In genomic region chr2:156380117-156380645, GRCh38 we compare ENCODE assay signal across 10 cellular contexts. TPM values are rescaled to one million over a fixed set of nuclear protein-coding genes. Genes with fewer than 3 reads are reported as not detected.
DNase-seq lines count a peak whose midpoint lies in the region; ATAC-seq and TF ChIP-seq lines count a peak whose summit lies in the region.
"Had no signal": no experiment of that assay in that cellular context is flagged by ENCODE, and none has a peak within 500 bp of the region (broad histone marks: within the 10 kb centered on the region; RNA-seq: fewer than 3 reads in every experiment).

No MANE protein-coding gene starts in this region.

- TF ChIP-seq CTCF in retinal pigment epithelial cell (conservative IDR thresholded peaks at IDR 0.05; ENCODE audit: low read depth, low read length): no peak
- no peak for TF ChIP-seq CTCF in body of pancreas (IDR thresholded peaks at IDR 0.05)

- ATAC-seq in HG02759 (IDR thresholded peaks at IDR 0.05; ENCODE audit: unreplicated experiment): peak; percentile 88
- peak; percentile 84 for ATAC-seq in HG03575 (IDR thresholded peaks at IDR 0.05; ENCODE audit: extremely low read depth, insufficient number of reproducible peaks, low FRiP score, unreplicated experiment)
- ATAC-seq in body of pancreas: no peak
- ATAC-seq: sciatic nerve had no signal

- no peaks in the 10 kb centered on the region for H3K27me3 ChIP-seq in body of pancreas

- no peaks in the 10 kb centered on the region for H3K36me3 ChIP-seq in body of pancreas (replicated peaks in 1 of 2; ENCODE audit: insufficient read depth in 1 of 2, low read depth in 2 of 2)

- no peak overlapping the region for H3K4me3 ChIP-seq in retinal pigment epithelial cell (ENCODE audit: low read length)
- H3K4me3 ChIP-seq in body of pancreas: no peak overlapping the region

- intact Hi-C loops in body of pancreas (cut with DNase I): no loop called here

- peak; percentile 22 for DNase-seq in activated CD4-positive, alpha-beta T cell treated with anti-CD3 and anti-CD28 coated beads for 48 hours
- no peak for DNase-seq in activated CD4-positive, alpha-beta T cell treated with anti-CD3 and anti-CD28 coated beads, Interleukin-2, amount 50 U/mL, for 4 hours
- DNase-seq in retinal pigment epithelial cell (ENCODE audit: low read depth): peak; percentile 56
- DNase-seq in stimulated activated CD4-positive, alpha-beta T cell treated with anti-CD3 and anti-CD28 coated beads, Interleukin-2, amount 100 ng/mL, for 48 hours: no peak
- no peak for DNase-seq in body of pancreas
- DNase-seq in T-helper 1 cell: no peak
- DNase-seq: 8988T had no signal

- H3K27ac ChIP-seq in body of pancreas: no peak overlapping the region

- H3K9me3 ChIP-seq in body of pancreas: no peaks in the 10 kb centered on the region

- 89 to 100% methylated on average over 1 of the region's 1 CpG for WGBS in body of pancreas, 2 donors

- TF ChIP-seq POLR2A in body of pancreas (IDR thresholded peaks at IDR 0.05): no peak

- H3K4me1 ChIP-seq in body of pancreas: no peaks in the 10 kb centered on the region

RNA-seq across cellular contexts. Expression of gene NR4A2, which starts 47.7 kb away (rescaled TPM):
- 1 to 10 TPM; 1.0 to 5.9 TPM for total RNA-seq in body of pancreas

RNA-seq across cellular contexts. Expression of gene GPD2, which starts 56.0 kb away (rescaled TPM):
- total RNA-seq in body of pancreas: 10 to 100 TPM; 20.5 to 76.8 TPM

Comparison
In these comparisons a context has a peak if more than half of its experiments do, and no peak if none do; other contexts are left out.
1. DNase-seq: peak in activated CD4-positive, alpha-beta T cell treated with anti-CD3 and anti-CD28 coated beads for 48 hours (single experiment) and retinal pigment epithelial cell (single experiment); none in activated CD4-positive, alpha-beta T cell treated with anti-CD3 and anti-CD28 coated beads, Interleukin-2, amount 50 U/mL, for 4 hours (0 of 2), stimulated activated CD4-positive, alpha-beta T cell treated with anti-CD3 and anti-CD28 coated beads, Interleukin-2, amount 100 ng/mL, for 48 hours (0 of 2), body of pancreas (0 of 4) and T-helper 1 cell (0 of 5).